Comparison of ENCODE assay signal across 15 cellular contexts in the genomic region with DNA sequence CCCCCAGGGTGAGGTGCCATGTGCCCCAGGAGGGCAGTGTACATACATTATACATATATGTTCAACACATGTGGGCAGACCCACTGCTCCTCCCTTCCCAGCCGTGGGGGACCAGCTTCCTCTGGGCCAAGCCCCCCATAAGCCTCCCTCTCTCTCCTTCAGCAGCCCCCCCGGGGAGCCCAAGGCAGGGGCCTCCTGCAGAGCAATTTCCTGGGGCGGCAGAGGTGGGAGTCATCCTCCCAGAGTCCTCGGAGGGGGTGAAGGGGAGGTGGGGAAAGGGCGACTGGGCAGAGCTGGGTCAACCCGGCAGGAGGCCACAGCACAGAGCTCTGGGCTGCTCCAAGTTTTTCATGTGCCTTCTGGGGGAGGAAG.
DNase-seq lines count a peak whose midpoint lies in the region; ATAC-seq, FAIRE-seq and TF ChIP-seq lines count a peak whose summit lies in the region.
"Had no signal": no experiment of that assay in that cellular context is flagged by ENCODE, and none has a peak within 500 bp of the region (broad histone marks: within the 10 kb centered on the region; RNA-seq: fewer than 3 reads in every experiment).

No MANE protein-coding gene starts in this region.

- peak overlapping the region; percentile 71 for H3K27ac ChIP-seq in astrocyte (ENCODE audit: low read depth, low read length)
- peak overlapping the region; percentile 83 for H3K27ac ChIP-seq in skeletal muscle tissue (ENCODE audit: low read depth, low read length)
- H3K27ac ChIP-seq in PC-9 = no peak overlapping the region
- H3K27ac ChIP-seq in CD4-positive, alpha-beta memory T cell (ENCODE audit: low read depth, low read length) = no peak overlapping the region
- H3K27ac ChIP-seq: SK-N-MC had no signal

- no peak overlapping the region for H3K4me3 Mint-ChIP-seq in astrocyte (ENCODE audit: unreplicated experiment)
- no peak overlapping the region for H3K4me3 Mint-ChIP-seq in CD4-positive, alpha-beta memory T cell
- H3K4me3 Mint-ChIP-seq: central memory CD8-positive, alpha-beta T cell had no signal

- BruUV-seq in PC-9 (replicated peaks; lab: Mats Ljungman, UMichigan) = no TSS peak

- intact Hi-C loops in PC-9 (cut with micrococcal nuclease; ENCODE audit: unreplicated experiment) = no loop called here
- intact Hi-C loops in CD4-positive, alpha-beta memory T cell (cut with micrococcal nuclease) = no loop called here

- no peaks in the 10 kb centered on the region for H3K27me3 Mint-ChIP-seq in astrocyte (ENCODE audit: low read depth, unreplicated experiment)
- H3K27me3 Mint-ChIP-seq in CD4-positive, alpha-beta memory T cell = no peaks in the 10 kb centered on the region
- H3K27me3 Mint-ChIP-seq: central memory CD8-positive, alpha-beta T cell; progenitor cell of endocrine pancreas had no signal

- H3K4me1 ChIP-seq in astrocyte (ENCODE audit: insufficient read depth, low read length) (peaks cover 24% of the 10 kb centered on the region), skeletal muscle tissue (ENCODE audit: control insufficient read depth in 3 of 3, insufficient read depth in 3 of 3, low read length in 3 of 3) (peaks cover 21 to 22% (median 22%) of the 10 kb centered on the region in 3 donors), PC-9 (replicated peaks; ENCODE audit: insufficient read depth) (no peaks in the 10 kb centered on the region)
- no peaks in the 10 kb centered on the region for H3K4me1 ChIP-seq in CD4-positive, alpha-beta memory T cell (ENCODE audit: insufficient read depth, low read length)

- no peak for ATAC-seq in left lobe of liver

- no peak overlapping the region for H3K4me3 ChIP-seq in astrocyte (ENCODE audit: insufficient read depth, low read depth, low read length)
- no peak overlapping the region for H3K4me3 ChIP-seq in skeletal muscle tissue (ENCODE audit: low read length in 3 of 3)
- no peak overlapping the region for H3K4me3 ChIP-seq in PC-9
- H3K4me3 ChIP-seq in CD4-positive, alpha-beta memory T cell (ENCODE audit: low read length in 2 of 2) = no peak overlapping the region
- H3K4me3 ChIP-seq: SK-N-MC had no signal

- TF ChIP-seq CTCF in astrocyte (IDR thresholded peaks at IDR 0.05; ENCODE audit: insufficient read depth, low read depth, low read length) (no peak), PC-9 (conservative IDR thresholded peaks at IDR 0.05) (no peak)

- H3K27me3 ChIP-seq in astrocyte (ENCODE audit: insufficient read depth, low read length) = no peaks in the 10 kb centered on the region
- H3K27me3 ChIP-seq in skeletal muscle tissue (ENCODE audit: control insufficient read depth in 3 of 3, insufficient read depth in 3 of 3, low read length in 3 of 3) = no peaks in the 10 kb centered on the region
- peaks cover 44% of the 10 kb centered on the region for H3K27me3 ChIP-seq in PC-9 (ENCODE audit: insufficient read depth, low read depth)
- H3K27me3 ChIP-seq in CD4-positive, alpha-beta memory T cell (ENCODE audit: insufficient read depth, low read length) = no peaks in the 10 kb centered on the region

- peaks cover 3% of the 10 kb centered on the region for H3K4me1 Mint-ChIP-seq in astrocyte (ENCODE audit: low read depth, unreplicated experiment)
- H3K4me1 Mint-ChIP-seq in CD4-positive, alpha-beta memory T cell = no peaks in the 10 kb centered on the region
- H3K4me1 Mint-ChIP-seq: central memory CD8-positive, alpha-beta T cell had no signal

- H3K79me2 ChIP-seq in astrocyte (ENCODE audit: insufficient read depth, low read length) (no peaks in the 10 kb centered on the region), PC-9 (ENCODE audit: low read depth) (no peaks in the 10 kb centered on the region)

- CTCF ChIA-PET in PC-9 (lab: Charles Lee) = no interaction called here
- CTCF ChIA-PET in CD4-positive, alpha-beta memory T cell (lab: Charles Lee; ENCODE audit: partially characterized antibody) = no interaction called here

- peak overlapping the region; percentile 58 for H3K27ac Mint-ChIP-seq in astrocyte (ENCODE audit: unreplicated experiment)
- H3K27ac Mint-ChIP-seq in CD4-positive, alpha-beta memory T cell = no peak overlapping the region
- H3K27ac Mint-ChIP-seq: progenitor cell of endocrine pancreas had no signal

- DNase-seq in Daoy (ENCODE audit: low read depth) (peak; percentile 65), astrocyte (ENCODE audit: low read depth) (no peak), islet precursor cell (peak; percentile 52), left lobe of liver (ENCODE audit: low spot score) (no peak), DMS79 (lab: John Stamatoyannopoulos, UW) (no peak), PC-9 (no peak)
- no peak for DNase-seq in CD4-positive, alpha-beta memory T cell
- DNase-seq: activated CD4-positive, CD25-positive, alpha-beta regulatory T cell treated with anti-CD3 and anti-CD28 coated beads, Interleukin-2, amount 50 U/mL, for 72 hours; GDM1; NCI-H1105 treated with DMSO at 0.1 percent for 48 hours; NCI-H526 treated with DMSO at 0.1 percent for 48 hours had no signal

- no peaks in the 10 kb centered on the region for H3K9me2 ChIP-seq in PC-9 (ENCODE audit: insufficient read depth)

- H3K36me3 Mint-ChIP-seq in astrocyte (ENCODE audit: low read depth, unreplicated experiment) = peaks cover 2% of the 10 kb centered on the region
- H3K36me3 Mint-ChIP-seq in CD4-positive, alpha-beta memory T cell = no peaks in the 10 kb centered on the region

- no peaks in the 10 kb centered on the region for H4K20me1 ChIP-seq in astrocyte (ENCODE audit: insufficient read depth, low read length)
- H4K20me1 ChIP-seq in PC-9 (ENCODE audit: insufficient read depth) = no peaks in the 10 kb centered on the region

- H3K36me3 ChIP-seq in astrocyte (ENCODE audit: insufficient read depth, low read length) (no peaks in the 10 kb centered on the region), skeletal muscle tissue (ENCODE audit: control insufficient read depth in 3 of 3, insufficient read depth in 3 of 3, low read length in 3 of 3) (peaks cover 2 to 10% (median 10%) of the 10 kb centered on the region in 3 donors), PC-9 (ENCODE audit: low read depth) (no peaks in the 10 kb centered on the region)
- no peaks in the 10 kb centered on the region for H3K36me3 ChIP-seq in CD4-positive, alpha-beta memory T cell (ENCODE audit: insufficient read depth, low read length)

- peak overlapping the region; percentile 71 for H3K9ac ChIP-seq in astrocyte (ENCODE audit: low read length)
- peak overlapping the region; percentile 53 to 77 (median 65) for H3K9ac ChIP-seq in skeletal muscle tissue (ENCODE audit: low read depth in 1 of 3, low read length in 3 of 3)

- H3K9me3 ChIP-seq in astrocyte (ENCODE audit: insufficient read depth, low read depth, low read length) = no peaks in the 10 kb centered on the region
- H3K9me3 ChIP-seq in skeletal muscle tissue (ENCODE audit: control insufficient read depth in 3 of 3, low read length in 3 of 3) = no peaks in the 10 kb centered on the region
- no peaks in the 10 kb centered on the region for H3K9me3 ChIP-seq in PC-9 (ENCODE audit: insufficient read depth, low read depth)
- no peaks in the 10 kb centered on the region for H3K9me3 ChIP-seq in CD4-positive, alpha-beta memory T cell (ENCODE audit: control insufficient read depth in 1 of 2, low read length in 2 of 2)

- no peaks in the 10 kb centered on the region for H3F3A ChIP-seq in PC-9 (ENCODE audit: insufficient read depth, low read depth)

- POLR2A ChIA-PET in PC-9 (lab: Charles Lee; ENCODE audit: unreplicated experiment) = no interaction called here
- POLR2A ChIA-PET in CD4-positive, alpha-beta memory T cell (lab: Charles Lee; ENCODE audit: partially characterized antibody) = no interaction called here

- H3K4me2 ChIP-seq in astrocyte (ENCODE audit: low read length) (peak overlapping the region; percentile 68), PC-9 (no peak overlapping the region)

- FAIRE-seq in astrocyte (lab: Jason Lieb, UNC) = no peak

- H3K9me3 Mint-ChIP-seq in astrocyte (ENCODE audit: unreplicated experiment) = no peaks in the 10 kb centered on the region
- no peaks in the 10 kb centered on the region for H3K9me3 Mint-ChIP-seq in CD4-positive, alpha-beta memory T cell
- H3K9me3 Mint-ChIP-seq: central memory CD8-positive, alpha-beta T cell had no signal

- H2AFZ ChIP-seq in astrocyte (ENCODE audit: low read depth, low read length) (peak overlapping the region; percentile 20), PC-9 (no peak overlapping the region)

Comparison
In these comparisons a context has a peak if more than half of its experiments do, and no peak if none do; other contexts are left out.
1. DNase-seq: peak in Daoy (single experiment) and islet precursor cell (single experiment); none in astrocyte (single experiment), left lobe of liver (single experiment), DMS79 (single experiment), PC-9 (0 of 2) and CD4-positive, alpha-beta memory T cell (0 of 5).
2. H3K27ac ChIP-seq: peak in astrocyte (single experiment) and skeletal muscle tissue (single experiment); none in PC-9 (single experiment) and CD4-positive, alpha-beta memory T cell (single experiment).